Comparison of ENCODE assay signal across 8 cellular contexts in the genomic region with DNA sequence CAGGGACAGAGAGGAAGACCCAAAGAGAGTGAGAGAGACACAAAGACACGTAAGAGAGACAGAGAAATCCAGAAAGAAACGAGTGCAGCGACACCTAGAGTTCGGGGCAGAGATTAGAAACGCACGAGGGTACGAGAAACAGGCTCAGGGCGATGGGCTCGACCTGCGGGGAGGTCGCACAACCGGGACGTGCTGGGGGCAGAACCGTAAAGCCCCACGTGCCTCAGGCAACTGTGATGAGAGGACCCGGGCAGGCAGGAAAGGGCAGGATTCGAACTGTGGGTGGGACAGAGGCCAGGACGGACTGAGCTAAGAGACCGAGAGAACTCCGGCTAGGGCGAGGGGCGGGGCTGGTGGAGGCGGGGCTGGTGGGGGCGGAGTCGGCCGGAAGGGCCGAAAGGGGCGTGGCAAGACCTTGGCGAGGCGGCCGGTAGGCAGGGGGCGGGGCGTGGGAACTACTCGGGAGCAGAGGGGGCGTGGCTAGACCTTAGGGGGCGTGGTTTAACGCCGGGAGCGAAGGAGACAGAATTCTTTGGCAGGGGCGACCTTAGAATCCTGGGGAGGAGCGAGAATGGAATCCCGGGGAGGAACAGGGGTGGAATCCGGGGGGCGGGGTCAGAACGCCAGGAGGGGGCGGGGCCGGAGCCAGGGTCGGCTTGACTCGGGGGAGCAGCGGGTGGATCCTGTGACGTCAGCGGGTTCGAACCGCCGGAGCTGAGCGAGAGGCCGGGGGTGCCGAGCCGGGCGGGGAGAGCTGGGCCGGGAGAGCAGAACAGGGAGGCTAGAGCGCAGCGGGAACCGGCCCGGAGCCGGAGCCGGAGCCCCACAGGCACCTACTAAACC. TPM values are rescaled to one million over a fixed set of nuclear protein-coding genes. Genes with fewer than 3 reads are reported as not detected.
DNase-seq lines count a peak whose midpoint lies in the region; ATAC-seq and TF ChIP-seq lines count a peak whose summit lies in the region.

A gene (plus strand): TSS at position 686 of the 843 bp plus-strand sequence. CDS start 229 bp downstream, outside the sequence.

- H3K9ac ChIP-seq in iPS-20b (ENCODE audit: low read depth, low read length) = peak within 1 kb of the TSS; percentile 93
- H3K9ac ChIP-seq in skeletal muscle satellite cell (ENCODE audit: low read depth, low read length) = peak within 1 kb of the TSS; percentile 98

- peaks cover 16% of the 10 kb centered on the region for H3K4me1 ChIP-seq in BE2C
- peaks cover 20% of the 10 kb centered on the region for H3K4me1 ChIP-seq in iPS-20b (ENCODE audit: insufficient read depth, low read length)
- H3K4me1 ChIP-seq in skeletal muscle satellite cell (ENCODE audit: control insufficient read depth, insufficient read depth, low read length) = peaks cover 27% of the 10 kb centered on the region

- ATAC-seq in GM19467 (IDR thresholded peaks at IDR 0.05; ENCODE audit: unreplicated experiment) = no peak

- peak; percentile 80 for TF ChIP-seq CTCF in BE2C (IDR thresholded peaks at IDR 0.05; ENCODE audit: low read depth, low read length)
- peak; percentile 78 for TF ChIP-seq CTCF in WERI-Rb-1 (IDR thresholded peaks at IDR 0.05; ENCODE audit: low read depth, low read length)

- no peaks in the 10 kb centered on the region for H3K36me3 ChIP-seq in BE2C
- no peaks in the 10 kb centered on the region for H3K36me3 ChIP-seq in WERI-Rb-1
- H3K36me3 ChIP-seq in iPS-20b (ENCODE audit: insufficient read depth, low read depth, low read length) = peaks cover 10% of the 10 kb centered on the region; the same call in 1 of the 2 replicates
- no peaks in the 10 kb centered on the region for H3K36me3 ChIP-seq in skeletal muscle satellite cell (ENCODE audit: insufficient read depth, low read length)

- H3K27me3 ChIP-seq in BE2C (peaks cover 9% of the 10 kb centered on the region), WERI-Rb-1 (ENCODE audit: insufficient read depth, low read depth, severe bottlenecking) (no peaks in the 10 kb centered on the region), iPS-20b (ENCODE audit: insufficient read depth, low read length) (peaks cover 4% of the 10 kb centered on the region), skeletal muscle satellite cell (ENCODE audit: control insufficient read depth, insufficient read depth, low read length) (no peaks in the 10 kb centered on the region)

- H3K9me3 ChIP-seq in BE2C (no peaks in the 10 kb centered on the region), WERI-Rb-1 (ENCODE audit: severe bottlenecking) (no peaks in the 10 kb centered on the region), iPS-20b (ENCODE audit: insufficient read depth, low read depth, low read length) (no peaks in the 10 kb centered on the region), skeletal muscle satellite cell (replicated peaks; ENCODE audit: low read length) (no peaks in the 10 kb centered on the region)

- H3K27ac ChIP-seq in WERI-Rb-1 (peak within 1 kb of the TSS; percentile 96), iPS-20b (ENCODE audit: low read length) (peak within 1 kb of the TSS; percentile 86)

- peak within 1 kb of the TSS; percentile 71 for H3K4me3 ChIP-seq in BE2C (ENCODE audit: low read depth, low read length)
- peak within 1 kb of the TSS; percentile 94 for H3K4me3 ChIP-seq in WERI-Rb-1 (ENCODE audit: low read depth, low read length)
- peak within 1 kb of the TSS; percentile 76 for H3K4me3 ChIP-seq in iPS-20b (ENCODE audit: low read length)
- peak within 1 kb of the TSS; percentile 97 for H3K4me3 ChIP-seq in skeletal muscle satellite cell (ENCODE audit: low read length)

- in situ Hi-C loops in T47D (cut with HindIII; ENCODE audit: low pct_unique_long_range_greater_than_20kb, low sequenced_read_pairs) = no loop called here

- peak within 1 kb of the TSS; percentile 99 for H3K4me2 ChIP-seq in skeletal muscle satellite cell (ENCODE audit: low read length)

- DNase-seq in BE2C = peak; percentile 100
- DNase-seq in HCEC 1CT = peak; percentile 95
- DNase-seq in NCI-H2171 treated with DMSO at 0.1 percent for 48 hours (lab: John Stamatoyannopoulos, UW) = peak; percentile 95
- DNase-seq in WERI-Rb-1 = peak; percentile 99
- peak; percentile 95 to 97 for DNase-seq in T47D (ENCODE audit: low read depth in 1 of 2, low spot score in 1 of 2)

RNA-seq across cellular contexts. Expression of the gene that starts here (rescaled TPM):
- polyA plus RNA-seq in BE2C (2012; ENCODE audit: insufficient read depth, insufficient read length, low read depth) = 105 TPM
- 38.0 and 43.7 TPM in 2 replicates for total RNA-seq in skeletal muscle satellite cell (2012; rRNA removed)
